Comparison of ENCODE assay signal across 21 cellular contexts in the genomic region with DNA sequence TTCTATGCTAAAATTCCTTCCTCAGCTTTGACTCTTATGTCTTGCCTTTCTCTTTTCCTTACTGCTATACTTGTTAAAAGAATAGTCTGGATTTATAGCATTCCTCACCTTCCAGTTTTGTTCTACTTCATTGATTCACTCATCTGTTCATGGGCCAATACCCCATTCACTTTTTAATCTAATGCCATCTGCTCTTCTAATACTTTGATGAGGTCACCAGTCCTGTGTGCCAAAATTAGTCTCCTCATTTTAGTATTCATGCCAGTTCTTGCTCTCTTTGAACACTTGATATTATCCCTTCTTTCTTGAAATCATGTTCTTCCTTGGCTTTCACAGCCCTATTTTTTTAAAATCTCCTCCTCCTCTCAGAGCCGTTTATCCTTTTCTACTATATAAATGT. TPM values are rescaled to one million over a fixed set of nuclear protein-coding genes. Genes with fewer than 3 reads are reported as not detected.
DNase-seq lines count a peak whose midpoint lies in the region; ATAC-seq, FAIRE-seq and TF ChIP-seq lines count a peak whose summit lies in the region.
"Had no signal": no experiment of that assay in that cellular context is flagged by ENCODE, and none has a peak within 500 bp of the region (broad histone marks: within the 10 kb centered on the region; RNA-seq: fewer than 3 reads in every experiment).

No MANE protein-coding gene starts in this region.

- no peak for TF ChIP-seq EP300 in HepG2 (IDR thresholded peaks at IDR 0.05; ENCODE audit: low read depth in 2 of 2, low read length in 2 of 2)
- TF ChIP-seq EP300 in HepG2 (CRISPR knock-in tag; IDR thresholded peaks at IDR 0.05; ENCODE audit: borderline replicate concordance): no peak

- H3K4me3 ChIP-seq in HepG2 (replicated peaks in 1 of 3; ENCODE audit: insufficient read depth in 1 of 3, low read depth in 2 of 3, low read length in 3 of 3): no peak overlapping the region
- H3K4me3 ChIP-seq: A549, SJCRH30 had no signal

- no peak for ATAC-seq in HepG2
- ATAC-seq in HG03378 (IDR thresholded peaks at IDR 0.05; ENCODE audit: unreplicated experiment): no peak
- ATAC-seq: A549, HCT116, Panc1 had no signal

- no peaks in the 10 kb centered on the region for H3K27me3 Mint-ChIP-seq in MCF 10A (ENCODE audit: insufficient read depth, unreplicated experiment)
- H3K27me3 Mint-ChIP-seq: CD4-positive, CD25-positive, alpha-beta regulatory T cell had no signal

- no peaks in the 10 kb centered on the region for H3K27me3 ChIP-seq in HepG2 (ENCODE audit: control insufficient read depth in 1 of 2, insufficient read depth in 2 of 2, low read length in 2 of 2)
- H3K27me3 ChIP-seq: SJCRH30 had no signal

- TF ChIP-seq POLR2A in HepG2 (IDR thresholded peaks at IDR 0.05; ENCODE audit: insufficient read depth in 1 of 2, low read depth in 2 of 2, low read length in 2 of 2): no peak

- peaks cover 16% of the 10 kb centered on the region for H3K79me2 ChIP-seq in HepG2 (ENCODE audit: insufficient read depth, low read length)

- H3K4me3 Mint-ChIP-seq in MCF 10A (ENCODE audit: unreplicated experiment): no peak overlapping the region
- H3K4me3 Mint-ChIP-seq: CD4-positive, CD25-positive, alpha-beta regulatory T cell had no signal

- no peak overlapping the region for H3K27ac Mint-ChIP-seq in MCF 10A (ENCODE audit: low read depth, unreplicated experiment)
- H3K27ac Mint-ChIP-seq: CD4-positive, CD25-positive, alpha-beta regulatory T cell had no signal

- DNase-seq in DMS 273 (lab: John Stamatoyannopoulos, UW; ENCODE audit: unreplicated experiment): peak; percentile 82
- DNase-seq in NCI-H1694 (lab: John Stamatoyannopoulos, UW): peak; percentile 82
- peak; percentile 20 for DNase-seq in NCI-H82 treated with DMSO at 0.1 percent for 48 hours (lab: John Stamatoyannopoulos, UW; ENCODE audit: unreplicated experiment)
- DNase-seq in HepG2 (ENCODE audit: low spot score): no peak
- no peak for DNase-seq in NCI-H2227 treated with DMSO at 0.1 percent for 48 hours (lab: John Stamatoyannopoulos, UW)
- no peak for DNase-seq in MCF 10A (ENCODE audit: unreplicated experiment)
- no peak for DNase-seq in SHP77 treated with DMSO at 0.1 percent for 48 hours (lab: John Stamatoyannopoulos, UW)
- DNase-seq: CD4-positive, CD25-positive, alpha-beta regulatory T cell; GDM1; KBM-7; MV-4-11; NCI-H1105 treated with DMSO at 0.1 percent for 48 hours; NCI-H2081 treated with DMSO at 0.1 percent for 48 hours; NCI-H510A treated with DMSO at 0.1 percent for 48 hours; NCI-H748 treated with DMSO at 0.1 percent for 48 hours; SJCRH30 had no signal

- H3K36me3 Mint-ChIP-seq in MCF 10A (ENCODE audit: insufficient read depth, unreplicated experiment): peaks cover 45% of the 10 kb centered on the region

- H3K4me2 ChIP-seq in HepG2 (ENCODE audit: low read depth, low read length): no peak overlapping the region
- H3K4me2 ChIP-seq: A549 had no signal

- no peak for TF ChIP-seq RAD21 in HepG2 (CRISPR knock-in tag; IDR thresholded peaks at IDR 0.05)

- H2AFZ ChIP-seq in HepG2 (ENCODE audit: low read length): no peak overlapping the region

- no peaks in the 10 kb centered on the region for H3K9me3 ChIP-seq in HepG2 (ENCODE audit: low read length)
- H3K9me3 ChIP-seq: A549 had no signal

- no peak for FAIRE-seq in HepG2 (lab: Jason Lieb, UNC)
- FAIRE-seq: A549, GM18507 had no signal

- no peaks in the 10 kb centered on the region for H3K4me1 ChIP-seq in HepG2 (ENCODE audit: insufficient read depth, low read length)
- H3K4me1 ChIP-seq: A549, SJCRH30 had no signal

- no peak overlapping the region for H3K9ac ChIP-seq in HepG2 (ENCODE audit: insufficient read depth, low read depth, low read length)

- H3K4me1 Mint-ChIP-seq in MCF 10A (ENCODE audit: insufficient read depth, unreplicated experiment): peaks cover 12% of the 10 kb centered on the region

- TF ChIP-seq CTCF in HepG2 (CRISPR knock-in tag; IDR thresholded peaks at IDR 0.05) (no peak), MCF 10A (IDR thresholded peaks at IDR 0.05; ENCODE audit: unreplicated experiment) (no peak)

- 0 out of 2 replicates have a peak, but pooled peaks cover 8% of the 10 kb centered on the region for H4K20me1 ChIP-seq in HepG2 (ENCODE audit: insufficient read depth, low read length)

- in situ Hi-C loops in HepG2 (cut with HindIII; ENCODE audit: extremely low pct_ligation_motif_present, low pct_unique_long_range_greater_than_20kb): no loop called here

- H3K27ac ChIP-seq in HepG2 (ENCODE audit: extremely low read length, insufficient read depth, low read length): no peak overlapping the region
- H3K27ac ChIP-seq: A549, SJCRH30 had no signal

- CTCF ChIA-PET in HepG2 (lab: Yijun Ruan, JAX; ENCODE audit: low intra/inter-chr PET ratio, low total read pairs): no interaction called here
- CTCF ChIA-PET in MCF 10A (lab: Yijun Ruan, JAX): interaction anchor here (0.6 to 1.8 kb wide), 4 partner anchors 9 to 902 kb away, joined by 3 to 8 read pairs (median 4); partner anchors contain the start of gene STK17A

- H3K9me3 Mint-ChIP-seq in MCF 10A (ENCODE audit: unreplicated experiment): peaks cover 11% of the 10 kb centered on the region
- H3K9me3 Mint-ChIP-seq: CD4-positive, CD25-positive, alpha-beta regulatory T cell had no signal

- H3K36me3 ChIP-seq in HepG2 (replicated peaks in 1 of 2; ENCODE audit: control insufficient read depth in 1 of 2, insufficient read depth in 2 of 2, low read length in 2 of 2): peaks cover 6 to 65% of the 10 kb centered on the region in 2 experiments

- WGBS in HepG2 (ENCODE audit: low lambda C conversion rate): 94% methylated on average over 1 of the region's 1 CpG

- POLR2A ChIA-PET in HepG2 (lab: Yijun Ruan, JAX): no interaction called here
- POLR2A ChIA-PET in MCF 10A (lab: Yijun Ruan, JAX): interaction anchor here (1.0 to 1.7 kb wide), 4 partner anchors 16 to 46 kb away, joined by 3 to 5 read pairs (median 3); partner anchors contain the start of gene STK17A

- BruUV-seq in HepG2 (replicated peaks; lab: Mats Ljungman, UMichigan) (no TSS peak), MCF 10A (replicated peaks; lab: Mats Ljungman, UMichigan) (no TSS peak)

- intact Hi-C loops in HepG2 (cut with micrococcal nuclease; ENCODE audit: unreplicated experiment): no loop called here
- intact Hi-C loops in MCF 10A (cut with micrococcal nuclease): no loop called here

TF ChIP-seq in HepG2, 621 proteins besides CTCF, POLR2A, EP300 and RAD21:
- TF ChIP-seq ATF7 (IDR thresholded peaks at IDR 0.05): 0 out of 2 replicates have a peak, but pooled peaks have one; percentile 5
- TF ChIP-seq ATF7 (CRISPR knock-in tag; IDR thresholded peaks at IDR 0.05): no peak
- TF ChIP-seq ZNF790 (CRISPR knock-in tag; IDR thresholded peaks at IDR 0.05; ENCODE audit: borderline replicate concordance): no peak

RNA-seq across cellular contexts. Expression of gene STK17A, which starts 19.4 kb away (rescaled TPM):
- total RNA-seq in HepG2 (2016; rRNA removed; fragmentation: Illumina TruSeq; extraction: Trizol) (24.3 and 30.2 TPM in 2 replicates), MCF 10A (2022) (27.2 and 51.6 TPM in 2 replicates)
- 5.3 and 5.9 TPM in 2 replicates for total RNA-seq in HepG2 (2016; cell fraction: cytosol; rRNA removed; fragmentation: Illumina TruSeq; extraction: Trizol; ENCODE audit: low read depth)
- 24.1 and 28.2 TPM in 2 replicates for total RNA-seq in HepG2 (2016; cell fraction: insoluble cytoplasmic fraction; rRNA removed; fragmentation: Illumina TruSeq; extraction: Trizol)
- 10.8 and 11.7 TPM in 2 replicates for total RNA-seq in HepG2 (2016; cell fraction: membrane; rRNA removed; fragmentation: Illumina TruSeq; extraction: Trizol)
- total RNA-seq in HepG2 (2016; cell fraction: nucleus; rRNA removed; fragmentation: Illumina TruSeq; extraction: Trizol): 13.0 and 16.0 TPM in 2 replicates
- polyA plus RNA-seq in HepG2 (2011; rRNA removed): 16.3 and 18.6 TPM in 2 replicates
- 8.2 and 13.1 TPM in 2 replicates for polyA plus RNA-seq in HepG2 (2011; cell fraction: cytosol; rRNA removed)
- 9.5 and 12.7 TPM in 2 replicates for polyA plus RNA-seq in HepG2 (2011; cell fraction: nucleus; rRNA removed)
- polyA plus RNA-seq in HepG2 (2012): 44.1 and 47.2 TPM in 2 replicates
- 3.7 and 4.1 TPM in 2 replicates for polyA plus RNA-seq in HepG2 (2016; cell fraction: cytosol; fragmentation: Illumina TruSeq; extraction: Trizol; ENCODE audit: low read depth)
- polyA plus RNA-seq in HepG2 (2016; cell fraction: insoluble cytoplasmic fraction; fragmentation: Illumina TruSeq; extraction: Trizol; ENCODE audit: low read depth): 20.8 and 22.2 TPM in 2 replicates
- polyA plus RNA-seq in HepG2 (2016; cell fraction: membrane; fragmentation: Illumina TruSeq; extraction: Trizol; ENCODE audit: low read depth): 5.4 and 6.7 TPM in 2 replicates
- polyA plus RNA-seq in HepG2 (2016; cell fraction: nucleus; fragmentation: Illumina TruSeq; extraction: Trizol; ENCODE audit: insufficient read depth, low read depth): 17.1 and 19.2 TPM in 2 replicates
- polyA minus RNA-seq in HepG2 (2011; rRNA and poly(A)+ RNA removed; ENCODE audit: low replicate concordance): 6.8 and 7.3 TPM in 2 replicates
- 15.5 and 20.7 TPM in 2 replicates for polyA minus RNA-seq in HepG2 (2011; cell fraction: cytosol; rRNA and poly(A)+ RNA removed)
- 32.6 and 33.4 TPM in 2 replicates for polyA minus RNA-seq in HepG2 (2011; cell fraction: nucleus; rRNA and poly(A)+ RNA removed)

Comparison
In these comparisons a context has a peak if more than half of its experiments do, and no peak if none do; other contexts are left out.
1. DNase-seq: peak in DMS 273 (single experiment), NCI-H1694 (single experiment) and NCI-H82 treated with DMSO at 0.1 percent for 48 hours (single experiment); none in HepG2 (single experiment), NCI-H2227 treated with DMSO at 0.1 percent for 48 hours (single experiment), MCF 10A (single experiment) and SHP77 treated with DMSO at 0.1 percent for 48 hours (single experiment).